ENCODE assay signal across 8 cellular contexts in the genomic region with DNA sequence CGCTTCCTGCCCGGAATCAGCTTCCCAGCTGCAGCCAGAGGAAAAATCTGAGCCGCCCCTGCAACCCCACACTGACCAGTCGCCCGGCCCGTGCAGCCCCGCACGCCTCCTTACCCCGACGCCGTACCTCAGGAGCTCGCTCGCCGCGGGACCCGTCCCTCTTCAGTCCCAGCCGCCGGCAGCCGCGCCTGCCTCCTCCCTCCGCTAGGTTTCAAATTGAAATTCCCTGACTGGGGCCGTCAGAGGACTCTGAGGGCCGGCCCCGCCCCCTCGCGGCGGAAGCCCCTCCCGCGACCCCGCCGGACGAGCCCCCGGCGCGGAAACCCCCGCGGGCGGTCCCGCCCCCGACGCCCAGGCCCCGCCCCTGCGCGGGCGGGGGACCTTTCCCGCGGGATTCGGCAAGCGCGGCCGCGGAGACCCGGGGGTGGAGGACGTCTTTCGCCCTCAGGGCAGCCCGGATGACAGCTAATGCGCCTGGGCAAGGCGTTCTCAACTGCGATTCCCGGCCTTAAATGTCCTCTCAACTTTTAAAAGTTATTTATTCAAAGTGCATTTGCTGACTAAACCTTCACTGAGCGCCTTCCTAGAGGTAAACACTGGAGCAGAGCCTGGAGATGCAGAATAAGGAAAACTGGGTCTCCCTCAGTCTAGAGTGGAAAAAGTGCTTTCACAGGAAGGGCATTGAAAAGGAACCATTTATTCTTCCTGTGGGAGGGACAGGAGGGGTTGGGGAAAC. TPM values are rescaled to one million over a fixed set of nuclear protein-coding genes. Genes with fewer than 3 reads are reported as not detected.
A peak's percentile ranks its signal among the peaks of the same experiment; 100 is the strongest.
DNase-seq lines count a peak whose midpoint lies in the region; ATAC-seq and TF ChIP-seq lines count a peak whose summit lies in the region.

EPB41L2 (minus strand) TSS at position 218 of the 736 bp plus-strand sequence. CDS start 106,760 bp downstream, outside the sequence.

- WGBS in lower leg skin, 2 donors, result 0% methylated on average over 37 to 38 of the region's 61 CpGs

- TF ChIP-seq CTCF in dorsolateral prefrontal cortex (IDR thresholded peaks at IDR 0.05 in 54 of 56, conservative IDR thresholded peaks at IDR 0.05 in 2 of 56; ENCODE audit: low read depth in 1 of 56, partially characterized antibody in 56 of 56) (peak in 35 of 56 donors; percentile 7 to 63 (median 33)), lower leg skin (IDR thresholded peaks at IDR 0.05) (no peak)

- peak; percentile 78 for ATAC-seq in GM18511 (IDR thresholded peaks at IDR 0.05; ENCODE audit: unreplicated experiment)
- peak; percentile 81 for ATAC-seq in HG03025 (IDR thresholded peaks at IDR 0.05; ENCODE audit: low FRiP score, unreplicated experiment)

- POLR2A ChIA-PET in activated CD4-positive, alpha-beta memory T cell treated with anti-CD3 and anti-CD28 coated beads for 36 hours (lab: Charles Lee), result interaction anchor here (0.5 kb wide), 1 partner anchor 127 kb away, joined by 3 read pairs; no protein-coding TSS in a partner anchor

- H3K9me3 Mint-ChIP-seq in activated CD4-positive, alpha-beta memory T cell treated with anti-CD3 and anti-CD28 coated beads for 36 hours, result no peaks in the 10 kb centered on the region

- H3K4me3 ChIP-seq in dorsolateral prefrontal cortex, result peak within 1 kb of the TSS; percentile 53 to 99 (median 92)
- H3K4me3 ChIP-seq in lower leg skin (ENCODE audit: low read depth, poor library complexity, severe bottlenecking), result peak within 1 kb of the TSS; percentile 74

- intact Hi-C loops in activated CD4-positive, alpha-beta memory T cell treated with anti-CD3 and anti-CD28 coated beads for 36 hours (cut with micrococcal nuclease), result loop anchor here (1.0 to 10.0 kb wide), 5 partner anchors 72 to 1752 kb away; partner anchors contain the start of genes AKAP7, MED23 and RPS12
- intact Hi-C loops in dorsolateral prefrontal cortex (cut with DNase I) (loop anchor here (1.0 to 5.0 kb wide), 5 partner anchors 41 to 174 kb away; partner anchors contain the start of gene AKAP7 (in 2 of the 2)), lower leg skin (cut with DNase I; ENCODE audit: low total_unique reads) (no loop called here)

- DNase-seq in 8988T (peak; percentile 45), NCI-H460 (ENCODE audit: extremely low read depth, low read depth) (peak; percentile 58), dorsolateral prefrontal cortex (peak; percentile 52 to 94 (median 82)), lower leg skin (ENCODE audit: low spot score in 2 of 2) (peak; percentile 73 to 97)
- peak; percentile 85 for DNase-seq in activated CD4-positive, alpha-beta memory T cell treated with anti-CD3 and anti-CD28 coated beads for 36 hours
- peak; percentile 55 to 74 for DNase-seq in stimulated activated CD4-positive, alpha-beta T cell treated with anti-CD3 and anti-CD28 coated beads, Interleukin-4, amount 100 ng/mL, for 48 hours (ENCODE audit: low read depth in 2 of 2)

- peak within 1 kb of the TSS; percentile 80 for H3K4me3 Mint-ChIP-seq in activated CD4-positive, alpha-beta memory T cell treated with anti-CD3 and anti-CD28 coated beads for 36 hours

- H3K27me3 Mint-ChIP-seq in activated CD4-positive, alpha-beta memory T cell treated with anti-CD3 and anti-CD28 coated beads for 36 hours, result no peaks in the 10 kb centered on the region

- H3K27me3 ChIP-seq in dorsolateral prefrontal cortex, result no peaks in the 10 kb centered on the region

- CTCF ChIA-PET in activated CD4-positive, alpha-beta memory T cell treated with anti-CD3 and anti-CD28 coated beads for 36 hours (lab: Charles Lee), result no interaction called here

- peak within 1 kb of the TSS; percentile 69 to 96 (median 93) for H3K27ac ChIP-seq in dorsolateral prefrontal cortex

- H3K4me1 Mint-ChIP-seq in activated CD4-positive, alpha-beta memory T cell treated with anti-CD3 and anti-CD28 coated beads for 36 hours (ENCODE audit: low read depth), result peaks cover 27% of the 10 kb centered on the region

- no peak for TF ChIP-seq POLR2A in lower leg skin (IDR thresholded peaks at IDR 0.05)

- no peaks in the 10 kb centered on the region for H3K36me3 Mint-ChIP-seq in activated CD4-positive, alpha-beta memory T cell treated with anti-CD3 and anti-CD28 coated beads for 36 hours

- no peak within 1 kb of the TSS for H3K27ac Mint-ChIP-seq in activated CD4-positive, alpha-beta memory T cell treated with anti-CD3 and anti-CD28 coated beads for 36 hours

RNA-seq across cellular contexts. Expression of gene EPB41L2, which starts in this region (rescaled TPM):
- total RNA-seq in NCI-H460 (2014; rRNA removed; shearing (Covaris generic)), result 4.7 and 7.3 TPM in 2 replicates
- polyA plus RNA-seq in NCI-H460 (2014; cell fraction: nucleus; rRNA removed), result 7.7 and 9.3 TPM in 2 replicates
- total RNA-seq in activated CD4-positive, alpha-beta memory T cell treated with anti-CD3 and anti-CD28 coated beads for 36 hours, result 10 to 100 TPM; 30.4 to 37.8 TPM
- total RNA-seq in dorsolateral prefrontal cortex, result 100 to 1,000 TPM; 223 to 458 (median 339) TPM
- total RNA-seq in lower leg skin, result 10 to 100 TPM in 2 of 4 donors, 1 to 10 TPM in 2; 8.6 to 19.4 (median 13.8) TPM

Comparison
In these comparisons a context has a peak if more than half of its experiments do, and no peak if none do; other contexts are left out.
1. Peak in every context shown above with its lines: DNase-seq, ATAC-seq, H3K4me3 ChIP-seq and H3K27ac ChIP-seq.
2. RNA of gene EPB41L2 (total RNA-seq): 223 to 458 TPM in dorsolateral prefrontal cortex; 30.4 to 37.8 TPM in activated CD4-positive, alpha-beta memory T cell treated with anti-CD3 and anti-CD28 coated beads for 36 hours, 8.6 to 19.4 TPM in lower leg skin and 4.7 to 7.3 TPM in NCI-H460; every median in the first group is over 4 times any median in the second.
3. CTCF ChIP-seq: peak in dorsolateral prefrontal cortex (35 of 56); none in lower leg skin (0 of 3).